ENCODE assay signal across 8 cellular contexts in the genomic region with DNA sequence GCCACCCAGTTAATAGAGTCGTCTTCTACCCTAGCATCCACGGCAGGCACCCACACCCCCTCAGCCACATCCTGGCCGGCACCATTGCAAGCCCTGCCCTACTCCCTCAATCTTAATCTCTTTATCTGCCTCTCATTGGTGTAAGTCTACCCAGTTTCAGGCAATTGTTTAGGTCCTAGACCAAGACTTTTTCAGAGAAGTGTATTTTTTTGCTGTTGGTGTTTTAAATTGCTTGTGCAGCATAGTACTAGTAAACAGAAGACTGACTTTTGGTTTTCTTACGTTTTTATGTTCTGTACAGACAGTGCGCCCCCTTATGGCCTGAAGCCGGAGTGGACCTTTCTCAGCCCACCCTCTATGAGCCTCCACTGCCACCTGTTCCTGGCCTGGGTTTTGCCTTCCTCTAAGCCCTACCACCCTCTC. TPM values are rescaled to one million over a fixed set of nuclear protein-coding genes. Genes with fewer than 3 reads are reported as not detected.
DNase-seq lines count a peak whose midpoint lies in the region; ATAC-seq and TF ChIP-seq lines count a peak whose summit lies in the region.

No MANE protein-coding gene starts in this region.

- peak; percentile 36 for ATAC-seq in HG03571 (IDR thresholded peaks at IDR 0.05; ENCODE audit: unreplicated experiment)
- peak; percentile 70 for ATAC-seq in stimulated activated naive CD8-positive, alpha-beta T cell treated with anti-CD3 and anti-CD28 coated beads, Interleukin-15, Interleukin-2, amounts not matched to agents 100 U/mL and 50 U/mL, for 24 hours

- H3K9me3 Mint-ChIP-seq in Caco-2 (ENCODE audit: unreplicated experiment): no peaks in the 10 kb centered on the region
- no peaks in the 10 kb centered on the region for H3K9me3 Mint-ChIP-seq in T-helper 2 cell treated with Interferon-gamma antibody and Interleukin-4, amounts not matched to agents 5 μg/mL and 100 μg/mL, for 36 hours

- intact Hi-C loops in Caco-2 (cut with micrococcal nuclease; ENCODE audit: unreplicated experiment): no loop called here

- H3K27me3 Mint-ChIP-seq in Caco-2 (ENCODE audit: insufficient read depth, unreplicated experiment): peaks cover 5% of the 10 kb centered on the region
- H3K27me3 Mint-ChIP-seq in T-helper 2 cell treated with Interferon-gamma antibody and Interleukin-4, amounts not matched to agents 5 μg/mL and 100 μg/mL, for 36 hours (ENCODE audit: low read depth): no peaks in the 10 kb centered on the region

- H3K9me3 ChIP-seq in Caco-2: no peaks in the 10 kb centered on the region

- H3K36me3 Mint-ChIP-seq in Caco-2 (ENCODE audit: insufficient read depth, unreplicated experiment): no peaks in the 10 kb centered on the region
- H3K36me3 Mint-ChIP-seq in T-helper 2 cell treated with Interferon-gamma antibody and Interleukin-4, amounts not matched to agents 5 μg/mL and 100 μg/mL, for 36 hours (ENCODE audit: low read depth): peaks cover 18% of the 10 kb centered on the region

- H3K27ac Mint-ChIP-seq in Caco-2 (ENCODE audit: unreplicated experiment): no peak overlapping the region
- H3K27ac Mint-ChIP-seq in T-helper 2 cell treated with Interferon-gamma antibody and Interleukin-4, amounts not matched to agents 5 μg/mL and 100 μg/mL, for 36 hours: peak overlapping the region; percentile 99

- peaks cover 13% of the 10 kb centered on the region for H3K4me1 ChIP-seq in Caco-2

- TF ChIP-seq CTCF in Caco-2 (IDR thresholded peaks at IDR 0.05; ENCODE audit: insufficient read depth in 1 of 2, low read depth in 1 of 2, low read length in 1 of 2, severe bottlenecking in 1 of 2, unreplicated experiment in 1 of 2) (peak; percentile 48 to 56), GM20000 (IDR thresholded peaks at IDR 0.05; ENCODE audit: extremely low read depth, missing control alignments) (peak; percentile 88)

- no peaks in the 10 kb centered on the region for H3K36me3 ChIP-seq in Caco-2 (ENCODE audit: control insufficient read depth, insufficient read depth, low read length)

- POLR2A ChIA-PET in Caco-2 (lab: Charles Lee): no interaction called here

- H3K4me1 Mint-ChIP-seq in Caco-2 (ENCODE audit: low read depth, unreplicated experiment): peaks cover 16% of the 10 kb centered on the region
- H3K4me1 Mint-ChIP-seq in T-helper 2 cell treated with Interferon-gamma antibody and Interleukin-4, amounts not matched to agents 5 μg/mL and 100 μg/mL, for 36 hours (ENCODE audit: low read depth): peaks cover 35% of the 10 kb centered on the region

- no TSS peak for BruUV-seq in Caco-2 (replicated peaks; lab: Mats Ljungman, UMichigan)

- H3K27me3 ChIP-seq in Caco-2 (replicated peaks; ENCODE audit: control insufficient read depth, insufficient read depth, low read length): no peaks in the 10 kb centered on the region

- CTCF ChIA-PET in Caco-2 (lab: Charles Lee): no interaction called here

- no peak overlapping the region for H3K4me3 ChIP-seq in Caco-2 (ENCODE audit: low read depth, low read length)

- DNase-seq in Caco-2 (peak; percentile 46 to 47), GM20000 (ENCODE audit: low spot score) (peak; percentile 62), amniotic epithelial cell (ENCODE audit: low read depth) (peak; percentile 16), lung microvascular endothelial cell (ENCODE audit: low read depth in 2 of 2) (peak; percentile 24 to 26), AG08395 (ENCODE audit: low spot score) (no peak)
- DNase-seq in T-helper 2 cell treated with Interferon-gamma antibody and Interleukin-4, amounts not matched to agents 5 μg/mL and 100 μg/mL, for 36 hours (ENCODE audit: low spot score): peak; percentile 66
- peak; percentile 84 for DNase-seq in stimulated activated naive CD8-positive, alpha-beta T cell treated with anti-CD3 and anti-CD28 coated beads, Interleukin-15, Interleukin-2, amounts not matched to agents 100 U/mL and 50 U/mL, for 24 hours

- no peak overlapping the region for H3K4me3 Mint-ChIP-seq in Caco-2 (ENCODE audit: unreplicated experiment)
- peak overlapping the region; percentile 95 for H3K4me3 Mint-ChIP-seq in T-helper 2 cell treated with Interferon-gamma antibody and Interleukin-4, amounts not matched to agents 5 μg/mL and 100 μg/mL, for 36 hours

RNA-seq across cellular contexts. Expression of a gene that starts 2.3 kb away (rescaled TPM):
- total RNA-seq in Caco-2 (2022): 32.1 and 37.8 TPM in 2 replicates
- under 0.01 TPM in 1 of 2 replicates, not detected in the other for total RNA-seq in lung microvascular endothelial cell

RNA-seq across cellular contexts. Expression of a gene that starts 27.4 kb away (rescaled TPM):
- total RNA-seq in Caco-2 (2022): not detected in 2 replicates
- total RNA-seq in lung microvascular endothelial cell: under 0.01 TPM in 2 replicates

Comparison
In these comparisons a context has a peak if more than half of its experiments do, and no peak if none do; other contexts are left out.
1. RNA of a gene that starts 2.3 kb away (total RNA-seq): 32.1 to 37.8 TPM in Caco-2; under 0.01 TPM in lung microvascular endothelial cell; every median in the first group is over 10 times any median in the second.